In genomic region chr4:152382057-152382785, GRCh38 we compare ENCODE assay signal across 10 cellular contexts.
A peak's percentile ranks its signal among the peaks of the same experiment; 100 is the strongest.
DNase-seq lines count a peak whose midpoint lies in the region; ATAC-seq, FAIRE-seq and TF ChIP-seq lines count a peak whose summit lies in the region.
"Had no signal": no experiment of that assay in that cellular context is flagged by ENCODE, and none has a peak within 500 bp of the region (broad histone marks: within the 10 kb centered on the region; RNA-seq: fewer than 3 reads in every experiment).

No MANE protein-coding gene starts in this region.

- peak overlapping the region; percentile 26 to 85 (median 69) for H3K27ac ChIP-seq in body of pancreas

- H3K9me3 Mint-ChIP-seq in natural killer cell (no peaks in the 10 kb centered on the region), glutamatergic neuron (ENCODE audit: unreplicated experiment) (no peaks in the 10 kb centered on the region)

- peak overlapping the region; percentile 70 for H3K4me3 Mint-ChIP-seq in natural killer cell
- H3K4me3 Mint-ChIP-seq in glutamatergic neuron (ENCODE audit: unreplicated experiment), result no peak overlapping the region

- no peak for FAIRE-seq in frontal cortex (lab: Jason Lieb, UNC)

- H3K36me3 Mint-ChIP-seq in natural killer cell (no peaks in the 10 kb centered on the region), glutamatergic neuron (ENCODE audit: unreplicated experiment) (no peaks in the 10 kb centered on the region)

- H3K4me1 ChIP-seq in body of pancreas, result peaks cover 19% of the 10 kb centered on the region

- peak overlapping the region in 1 of 2 donors; percentile 8 for H3K4me3 ChIP-seq in body of pancreas

- peak in 2 of 3 donors; percentile 84 for TF ChIP-seq POLR2A in body of pancreas (IDR thresholded peaks at IDR 0.05)

- H3K27me3 Mint-ChIP-seq in natural killer cell (ENCODE audit: low read depth in 2 of 2), result no peaks in the 10 kb centered on the region
- H3K27me3 Mint-ChIP-seq in glutamatergic neuron (ENCODE audit: unreplicated experiment), result no peaks in the 10 kb centered on the region

- DNase-seq in DMS53 treated with DMSO at 0.1 percent for 48 hours (lab: John Stamatoyannopoulos, UW; ENCODE audit: unreplicated experiment) (peak; percentile 7), body of pancreas (peak; percentile 58 to 79 (median 70)), natural killer cell (no peak), KBM-7 (no peak), frontal cortex (ENCODE audit: low spot score in 2 of 2) (no peak), glutamatergic neuron (no peak)
- DNase-seq: aorta, NCI-H1092 had no signal

- H3K4me1 Mint-ChIP-seq in natural killer cell, result peaks cover 20 to 31% of the 10 kb centered on the region in 2 donors
- H3K4me1 Mint-ChIP-seq in glutamatergic neuron (ENCODE audit: low read depth, unreplicated experiment), result peaks cover 3% of the 10 kb centered on the region

- H3K27ac Mint-ChIP-seq in natural killer cell, result peak overlapping the region; percentile 74 to 87
- no peak overlapping the region for H3K27ac Mint-ChIP-seq in glutamatergic neuron (ENCODE audit: unreplicated experiment)

- ATAC-seq in HG02885 (IDR thresholded peaks at IDR 0.05; ENCODE audit: poor library complexity, unreplicated experiment) (peak; percentile 62), body of pancreas (peak; percentile 92), natural killer cell (peak; percentile 29 to 57 (median 50)), GM18502 (IDR thresholded peaks at IDR 0.05; ENCODE audit: poor library complexity, unreplicated experiment) (no peak)

- intact Hi-C loops in body of pancreas (cut with DNase I) (no loop called here), natural killer cell (cut with micrococcal nuclease) (no loop called here)

- in situ Hi-C loops in KBM-7 (cut with MboI; ENCODE audit: low pct_unique_long_range_greater_than_20kb, low sequenced_read_pairs), result no loop called here

- H3K27me3 ChIP-seq in body of pancreas, result no peaks in the 10 kb centered on the region

- 29 to 38% methylated on average over 4 of the region's 4 CpGs for whole genome bisulfite sequencing in body of pancreas, 2 donors

- TF ChIP-seq CTCF in body of pancreas (IDR thresholded peaks at IDR 0.05) (no peak), natural killer cell (IDR thresholded peaks at IDR 0.05) (no peak), glutamatergic neuron (IDR thresholded peaks at IDR 0.05; ENCODE audit: partially characterized antibody, unreplicated experiment) (no peak)

- H3K9me3 ChIP-seq in body of pancreas, result no peaks in the 10 kb centered on the region

- no peaks in the 10 kb centered on the region for H3K36me3 ChIP-seq in body of pancreas (replicated peaks in 1 of 2; ENCODE audit: insufficient read depth in 1 of 2, low read depth in 2 of 2)

Comparison
In these comparisons a context has a peak if more than half of its experiments do, and no peak if none do; other contexts are left out.
1. DNase-seq: peak in DMS53 treated with DMSO at 0.1 percent for 48 hours (single experiment) and body of pancreas (4 of 4); none in natural killer cell (single experiment), KBM-7 (single experiment), frontal cortex (0 of 2) and glutamatergic neuron (single experiment).